ENCODE assay signal across 21 cellular contexts in genomic region chr22:40001104-40001503, GRCh38. TPM values are rescaled to one million over a fixed set of nuclear protein-coding genes. Genes with fewer than 3 reads are reported as not detected.
DNase-seq lines count a peak whose midpoint lies in the region; ATAC-seq, FAIRE-seq and TF ChIP-seq lines count a peak whose summit lies in the region.
"Had no signal": no experiment of that assay in that cellular context is flagged by ENCODE, and none has a peak within 500 bp of the region (broad histone marks: within the 10 kb centered on the region; RNA-seq: fewer than 3 reads in every experiment).

No MANE protein-coding gene starts in this region.

- no peak for TF ChIP-seq CTCF in H9 (conservative IDR thresholded peaks at IDR 0.05)
- TF ChIP-seq CTCF in K562 (IDR thresholded peaks at IDR 0.05 in 2 of 3, conservative IDR thresholded peaks at IDR 0.05 in 1 of 3; ENCODE audit: insufficient read depth in 2 of 3, low read depth in 1 of 3, low read length in 3 of 3): no peak
- TF ChIP-seq CTCF in keratinocyte (optimal IDR thresholded peaks at IDR 0.05 in 1 of 3, IDR thresholded peaks at IDR 0.05 in 1 of 3, conservative IDR thresholded peaks at IDR 0.05 in 1 of 3; ENCODE audit: extremely low read depth in 1 of 3, insufficient read depth in 2 of 3, low read length in 3 of 3): no peak
- no peak for TF ChIP-seq CTCF in thyroid gland (IDR thresholded peaks at IDR 0.05)
- no peak for TF ChIP-seq CTCF in GM10266 (IDR thresholded peaks at IDR 0.05; ENCODE audit: control insufficient read depth, insufficient read depth, low read depth, missing control alignments)

- no peak overlapping the region for H3K56ac ChIP-seq in H9 (ENCODE audit: insufficient read length, low read depth, low read length)

- H3K18ac ChIP-seq in H9 (ENCODE audit: insufficient read length, low read depth, low read length): no peak overlapping the region

- H3K4ac ChIP-seq in H9 (ENCODE audit: low read depth, low read length): no peak overlapping the region

- no peak overlapping the region for H3T11ph ChIP-seq in H9 (ENCODE audit: low read length)

- no peak overlapping the region for H2BK12ac ChIP-seq in H9 (ENCODE audit: insufficient read length, low read depth, low read length)

- no peak overlapping the region for H3K4me3 Mint-ChIP-seq in H9

- H3K23me2 ChIP-seq in H9 (ENCODE audit: insufficient read length, low read depth, low read length, poor library complexity, severe bottlenecking): peaks cover 3% of the 10 kb centered on the region

- H3K27me3 Mint-ChIP-seq in H9 (ENCODE audit: low read depth): peaks cover 1% of the 10 kb centered on the region

- POLR2A ChIA-PET in K562 (lab: Yijun Ruan, JAX): interaction anchor here (0.6 to 1.9 kb wide), 4 partner anchors 25 to 387 kb away, joined by 3 to 10 read pairs (median 4); no protein-coding TSS in a partner anchor

- CTCF ChIA-PET in K562 (lab: Yijun Ruan, JAX; ENCODE audit: low intra/inter-chr PET ratio): no interaction called here

- no peak overlapping the region for H4K5ac ChIP-seq in H9 (ENCODE audit: insufficient read length, low read depth, low read length)

- ATAC-seq in K562: 0 out of 3 replicates have a peak, but pooled peaks have one; percentile 20
- ATAC-seq in HG02938 (IDR thresholded peaks at IDR 0.05; ENCODE audit: unreplicated experiment): no peak
- ATAC-seq: A549, GM12878, Right ventricle myocardium inferior had no signal

- H3K4me1 ChIP-seq in H9 (ENCODE audit: insufficient read depth, low read length) (peaks cover 17% of the 10 kb centered on the region), K562 (replicated peaks in 1 of 2; ENCODE audit: control insufficient read depth in 2 of 2, insufficient read depth in 2 of 2, low read length in 2 of 2) (peaks cover 42 to 52% of the 10 kb centered on the region in 2 experiments), keratinocyte (ENCODE audit: control insufficient read depth, extremely low read depth, insufficient read depth, low read length) (peaks cover 96% of the 10 kb centered on the region), thyroid gland (peaks cover 45 to 83% of the 10 kb centered on the region in 2 donors)

- H3K79me1 ChIP-seq in H9 (ENCODE audit: insufficient read depth, low read depth, low read length, poor library complexity, severe bottlenecking): peaks cover 6% of the 10 kb centered on the region

- BruUV-seq in K562 (replicated peaks; lab: Mats Ljungman, UMichigan): no TSS peak

- no peak overlapping the region for H4K8ac ChIP-seq in H9 (replicated peaks; ENCODE audit: insufficient read length, low read depth, low read length)

- no peak overlapping the region for H2BK120ac ChIP-seq in H9 (ENCODE audit: low read depth, low read length, poor library complexity, severe bottlenecking)

- no peak overlapping the region for H4K91ac ChIP-seq in H9 (ENCODE audit: insufficient read length, low read depth, low read length)

- no peak overlapping the region for H2BK20ac ChIP-seq in H9 (ENCODE audit: low read depth, low read length, poor library complexity, severe bottlenecking)

- no peak for TF ChIP-seq EP300 in K562 (IDR thresholded peaks at IDR 0.05; ENCODE audit: low read length)

- TF ChIP-seq POLR2A in K562 (conservative IDR thresholded peaks at IDR 0.05) (no peak), thyroid gland (IDR thresholded peaks at IDR 0.05) (no peak)

- no peak overlapping the region for H2AFZ ChIP-seq in H9 (ENCODE audit: low read length)
- H2AFZ ChIP-seq in K562 (ENCODE audit: low read depth, low read length): no peak overlapping the region
- H2AFZ ChIP-seq in keratinocyte (ENCODE audit: control insufficient read depth, low read length): no peak overlapping the region
- H2AFZ ChIP-seq: GM23248 had no signal

- dilution Hi-C loops in keratinocyte (cut with MboI; ENCODE audit: extremely low pct_ligation_motif_present, low sequenced_read_pairs): no loop called here

- no peak overlapping the region for H2AK5ac ChIP-seq in H9 (ENCODE audit: insufficient read length, low read length)

- no peaks in the 10 kb centered on the region for H3K27me3 ChIP-seq in H9 (ENCODE audit: insufficient read depth, low read length)
- no peaks in the 10 kb centered on the region for H3K27me3 ChIP-seq in K562 (ENCODE audit: control insufficient read depth in 2 of 2, insufficient read depth in 2 of 2, low read length in 2 of 2)
- no peaks in the 10 kb centered on the region for H3K27me3 ChIP-seq in keratinocyte (ENCODE audit: control insufficient read depth, extremely low read depth, insufficient read depth, low read length)
- no peaks in the 10 kb centered on the region for H3K27me3 ChIP-seq in thyroid gland

- DNase-seq in H9 (no peak), K562 (ENCODE audit: extremely low read depth in 1 of 4, low spot score in 3 of 4) (peak in 1 of 4 experiments; percentile 35), keratinocyte (ENCODE audit: low read depth, low spot score) (no peak), thyroid gland (no peak), GM10266 (ENCODE audit: extremely low spot score) (no peak), NCI-H510A treated with DMSO at 0.1 percent for 48 hours (lab: John Stamatoyannopoulos, UW) (no peak)
- DNase-seq: C1 segment of cervical spinal cord, DND-41, GM23248, NCI-H1048, NCI-H146, NCI-H2081, NCI-H524 had no signal

- H3K23ac ChIP-seq in H9 (ENCODE audit: insufficient read length, low read depth, low read length): no peak overlapping the region

- H3K79me2 ChIP-seq in H9 (ENCODE audit: insufficient read depth, low read length) (peaks cover 9% of the 10 kb centered on the region; the same call in 1 of the 2 replicates), K562 (ENCODE audit: control insufficient read depth, insufficient read depth, low read length) (no peaks in the 10 kb centered on the region), keratinocyte (ENCODE audit: control insufficient read depth, insufficient read depth, low read length) (peaks cover 81% of the 10 kb centered on the region)

- intact Hi-C loops in K562 (cut with micrococcal nuclease) (no loop called here), thyroid gland (cut with DNase I) (no loop called here)

- H3K9me3 ChIP-seq in H9 (ENCODE audit: control insufficient read depth, low read depth, low read length): no peaks in the 10 kb centered on the region
- H3K9me3 ChIP-seq in K562 (replicated peaks; ENCODE audit: control insufficient read depth, insufficient read depth, low read depth, low read length): no peaks in the 10 kb centered on the region
- no peaks in the 10 kb centered on the region for H3K9me3 ChIP-seq in keratinocyte (ENCODE audit: control insufficient read depth, low read depth, low read length)
- no peaks in the 10 kb centered on the region for H3K9me3 ChIP-seq in thyroid gland
- H3K9me3 ChIP-seq: A549 had no signal

- peak overlapping the region; percentile 49 to 80 (median 69); a peak in 3 of 7 replicates for H3K27ac Mint-ChIP-seq in H9

- peaks cover 79% of the 10 kb centered on the region in 2 experiments for H3K4me1 Mint-ChIP-seq in H9

- H3K9me3 Mint-ChIP-seq in H9: no peaks in the 10 kb centered on the region

- H3K27ac ChIP-seq in H9 (ENCODE audit: insufficient read length, low read depth, low read length): no peak overlapping the region
- no peak overlapping the region for H3K27ac ChIP-seq in K562 (ENCODE audit: extremely low read depth, low read depth, low read length)
- H3K27ac ChIP-seq in keratinocyte (ENCODE audit: control insufficient read depth, insufficient read depth, low read length): peak overlapping the region; percentile 64
- peak overlapping the region; percentile 18 to 42 (median 27) for H3K27ac ChIP-seq in thyroid gland
- H3K27ac ChIP-seq: A549, GM23248, KMS-11 had no signal

- WGBS in H9 (ENCODE audit: extremely low coverage, insufficient read length, low lambda C conversion rate): no CpG with 5 or more reads among the region's 4 CpGs
- WGBS in K562 (ENCODE audit: insufficient coverage, low coverage, missing lambda C conversion rate): 16% methylated on average over 3 of the region's 4 CpGs
- 90 to 96% methylated on average over 4 of the region's 4 CpGs for WGBS in thyroid gland, 2 donors

- FAIRE-seq in K562 (lab: Jason Lieb, UNC): no peak
- FAIRE-seq in keratinocyte (lab: Jason Lieb, UNC): no peak
- FAIRE-seq: A549, G401.6, GM12878, HepG2 had no signal

- no peak for TF ChIP-seq RAD21 in K562 (CRISPR knock-in tag; conservative IDR thresholded peaks at IDR 0.05 in 1 of 2, IDR thresholded peaks at IDR 0.05 in 1 of 2)

- no peak overlapping the region for H3K9ac ChIP-seq in H9 (ENCODE audit: extremely low read depth, insufficient read length, low read length)
- H3K9ac ChIP-seq in K562 (ENCODE audit: insufficient read depth in 1 of 2, low read depth in 2 of 2, low read length in 2 of 2): peak overlapping the region in 1 of 2 experiments; percentile 67; a peak in 1 of 4 replicates
- peak overlapping the region; percentile 51 for H3K9ac ChIP-seq in keratinocyte (ENCODE audit: control insufficient read depth, extremely low read depth, insufficient read depth, low read length)
- H3K9ac ChIP-seq: GM23248, KMS-11 had no signal

- peaks cover 10 to 15% (median 11%) of the 10 kb centered on the region in 3 experiments; a peak in 6 of 7 replicates for H3K36me3 Mint-ChIP-seq in H9 (ENCODE audit: insufficient read depth in 1 of 3, low read depth in 3 of 3)

- in situ Hi-C loops in K562 (cut with MboI): no loop called here

- no peaks in the 10 kb centered on the region for H3K9me1 ChIP-seq in K562 (ENCODE audit: control insufficient read depth, insufficient read depth, low read length)
- peaks cover 23% of the 10 kb centered on the region for H3K9me1 ChIP-seq in keratinocyte (ENCODE audit: control insufficient read depth, extremely low read depth, insufficient read depth, low read length)

- no peak overlapping the region for H2BK15ac ChIP-seq in H9 (ENCODE audit: low read depth, low read length)

- no peak overlapping the region for H2BK5ac ChIP-seq in H9 (ENCODE audit: insufficient read length, low read length)

- H3K36me3 ChIP-seq in K562 (ENCODE audit: control insufficient read depth, insufficient read depth, low read length) (no peaks in the 10 kb centered on the region), keratinocyte (ENCODE audit: control insufficient read depth in 2 of 2, extremely low read depth in 1 of 2, insufficient read depth in 2 of 2, low read length in 2 of 2) (peaks cover 5 to 30% of the 10 kb centered on the region in 2 experiments), thyroid gland (no peaks in the 10 kb centered on the region)

- H3K4me2 ChIP-seq in H9 (ENCODE audit: insufficient read depth, insufficient read length, low read length) (no peak overlapping the region), K562 (ENCODE audit: insufficient read depth, low read length) (no peak overlapping the region), keratinocyte (ENCODE audit: control insufficient read depth, extremely low read depth, insufficient read depth, low read depth, low read length) (peak overlapping the region; percentile 98)
- H3K4me2 ChIP-seq: A549, KMS-11 had no signal

- no peaks in the 10 kb centered on the region for H4K20me1 ChIP-seq in H9 (ENCODE audit: control insufficient read depth, insufficient read depth, insufficient read length)
- no peaks in the 10 kb centered on the region; the same call in 1 of the 2 replicates for H4K20me1 ChIP-seq in K562 (replicated peaks; ENCODE audit: control insufficient read depth, insufficient read depth, low read length)
- peaks cover 18% of the 10 kb centered on the region for H4K20me1 ChIP-seq in keratinocyte (ENCODE audit: control insufficient read depth, extremely low read depth, insufficient read depth, low read length)

- H3K4me3 ChIP-seq in K562 (no peak overlapping the region), keratinocyte (ENCODE audit: control insufficient read depth in 2 of 3, extremely low read depth in 1 of 3, insufficient read depth in 2 of 3, low read depth in 1 of 3, low read length in 3 of 3) (peak overlapping the region in 1 of 3 experiments; percentile 32), thyroid gland (replicated peaks in 1 of 3) (no peak overlapping the region)
- H3K4me3 ChIP-seq: A549, GM12878, GM23248 had no signal

- no peak overlapping the region for H3K14ac ChIP-seq in H9 (ENCODE audit: insufficient read depth, low read length)

RNA-seq across cellular contexts. Expression of gene FAM83F, which starts 6.3 kb away (rescaled TPM):
- total RNA-seq in H9 (2021) (17.4 and 19.6 TPM in 2 replicates), K562 (2014; rRNA removed) (0.04 and 0.05 TPM in 2 replicates), K562 (2014; rRNA removed; fragmentation: Illumina TruSeq; extraction: Trizol) (0.03 and 0.04 TPM in 2 replicates), K562 (2015; rRNA removed; fragmentation: Illumina TruSeq; extraction: Trizol) (under 0.01 and 0.04 TPM in 2 replicates), K562 (2021) (0.07 and 0.13 TPM in 2 replicates), thyroid gland (10 to 100 TPM; 19.2 to 35.6 (median 26.1) TPM)
- total RNA-seq in K562 (2011; cell fraction: chromatin; rRNA removed; ENCODE audit: low replicate concordance): 0.04 and 0.25 TPM in 2 replicates
- total RNA-seq in K562 (2011; cell fraction: nucleolus; rRNA removed): under 0.01 and 0.17 TPM in 2 replicates
- 0.07 and 0.15 TPM in 2 replicates for total RNA-seq in K562 (2011; cell fraction: nucleoplasm; rRNA removed)
- polyA plus RNA-seq in K562 (2011; rRNA removed) (0.03 and 0.10 TPM in 2 replicates), K562 (2014; fragmentation: Illumina TruSeq; extraction: Trizol) (0.03 TPM in 1 of 2 replicates, not detected in the other), K562 (2014; fragmentation: Nextera tagmentation; extraction: Ambion mirVana) (under 1 TPM in 1 of 2 experiments, not detected in 1; 0.01 TPM), K562 (2014; rRNA removed) (0.04 and 0.05 TPM in 2 replicates), keratinocyte (15.3 to 45.1 TPM (median 22.8 TPM) in 3 replicates)
- polyA plus RNA-seq in K562 (2011; cell fraction: cytosol; rRNA removed): 0.01 and 0.03 TPM in 2 replicates
- polyA plus RNA-seq in K562 (2011; cell fraction: nucleus; rRNA removed): 0.03 and 0.18 TPM in 2 replicates
- polyA plus RNA-seq in K562 (2012): 0.01 and 0.07 TPM in 2 replicates
- 0.06 and 0.07 TPM in 2 replicates for polyA minus RNA-seq in K562 (2011; rRNA and poly(A)+ RNA removed)
- polyA minus RNA-seq in K562 (2011; cell fraction: cytosol; rRNA and poly(A)+ RNA removed): not detected in 2 replicates
- polyA minus RNA-seq in K562 (2011; cell fraction: nucleus; rRNA and poly(A)+ RNA removed): 0.11 and 0.67 TPM in 2 replicates
- 9.5 TPM for polyA plus RNA-seq in keratinocyte (2011; ENCODE audit: low read depth)
- polyA plus RNA-seq in keratinocyte (2011; cell fraction: cytosol; rRNA removed): 19.8 and 29.4 TPM in 2 replicates
- 35.3 and 43.3 TPM in 2 replicates for polyA plus RNA-seq in keratinocyte (2011; cell fraction: nucleus; rRNA removed)
- polyA plus RNA-seq in keratinocyte (2012; ENCODE audit: low replicate concordance): 20.1 and 21.1 TPM in 2 replicates
- 53.5 to 74.3 TPM (median 58.2 TPM) in 3 replicates for polyA minus RNA-seq in keratinocyte
- polyA minus RNA-seq in keratinocyte (2011; cell fraction: cytosol; rRNA and poly(A)+ RNA removed): 35.7 TPM
- polyA minus RNA-seq in keratinocyte (2011; cell fraction: nucleus; rRNA and poly(A)+ RNA removed): 33.4 and 46.8 TPM in 2 replicates
- total RNA-seq: GM23248, HepG2, M059J had no signal
- polyA plus RNA-seq: A549, GM23248, HepG2 had no signal

RNA-seq across cellular contexts. Expression of gene TMA7B, which starts 40.9 kb away (rescaled TPM):
- total RNA-seq in H9 (2021) (not detected in 2 replicates), K562 (2014; rRNA removed) (12.0 and 14.2 TPM in 2 replicates), K562 (2014; rRNA removed; fragmentation: Illumina TruSeq; extraction: Trizol) (13.9 and 17.0 TPM in 2 replicates), K562 (2015; rRNA removed; fragmentation: Illumina TruSeq; extraction: Trizol) (5.3 and 5.6 TPM in 2 replicates), K562 (2021) (11.2 and 12.8 TPM in 2 replicates), thyroid gland (under 1 TPM in 1 of 4 donors, not detected in 3; 0.59 TPM)
- 16.1 and 33.1 TPM in 2 replicates for total RNA-seq in K562 (2011; cell fraction: chromatin; rRNA removed; ENCODE audit: low replicate concordance)
- total RNA-seq in K562 (2011; cell fraction: nucleolus; rRNA removed): 8.2 and 8.4 TPM in 2 replicates
- 15.8 and 17.9 TPM in 2 replicates for total RNA-seq in K562 (2011; cell fraction: nucleoplasm; rRNA removed)
- polyA plus RNA-seq in K562 (2011; rRNA removed) (3.2 and 10.9 TPM in 2 replicates), K562 (2014; fragmentation: Illumina TruSeq; extraction: Trizol) (9.4 and 11.8 TPM in 2 replicates), K562 (2014; fragmentation: Nextera tagmentation; extraction: Ambion mirVana) (1 to 10 TPM; 5.7 to 8.7 TPM), K562 (2014; rRNA removed) (13.2 and 14.5 TPM in 2 replicates), keratinocyte (not detected in 3 replicates)
- polyA plus RNA-seq in K562 (2011; cell fraction: cytosol; rRNA removed): 1.0 and 1.5 TPM in 2 replicates
- 1.7 and 4.9 TPM in 2 replicates for polyA plus RNA-seq in K562 (2011; cell fraction: nucleus; rRNA removed)
- polyA plus RNA-seq in K562 (2012): 4.9 and 8.2 TPM in 2 replicates
- 4.7 and 10.9 TPM in 2 replicates for polyA minus RNA-seq in K562 (2011; rRNA and poly(A)+ RNA removed)
- polyA minus RNA-seq in K562 (2011; cell fraction: cytosol; rRNA and poly(A)+ RNA removed): 1.0 and 3.1 TPM in 2 replicates
- 2.2 and 2.6 TPM in 2 replicates for polyA minus RNA-seq in K562 (2011; cell fraction: nucleus; rRNA and poly(A)+ RNA removed)
- polyA plus RNA-seq in keratinocyte (2011; ENCODE audit: low read depth): not detected
- not detected in 2 replicates for polyA plus RNA-seq in keratinocyte (2011; cell fraction: cytosol; rRNA removed)
- not detected in 2 replicates for polyA plus RNA-seq in keratinocyte (2011; cell fraction: nucleus; rRNA removed)
- polyA plus RNA-seq in keratinocyte (2012; ENCODE audit: low replicate concordance): not detected in 2 replicates
- polyA minus RNA-seq in keratinocyte: not detected in 3 replicates
- not detected for polyA minus RNA-seq in keratinocyte (2011; cell fraction: cytosol; rRNA and poly(A)+ RNA removed)
- not detected in 2 replicates for polyA minus RNA-seq in keratinocyte (2011; cell fraction: nucleus; rRNA and poly(A)+ RNA removed)
- total RNA-seq: GM23248, HepG2, M059J, Right ventricle myocardium inferior had no signal
- polyA plus RNA-seq: A549, GM23248, HepG2 had no signal

Comparison
In these comparisons a context has a peak if more than half of its experiments do, and no peak if none do; other contexts are left out.
1. H3K27ac ChIP-seq: peak in keratinocyte (single experiment) and thyroid gland (3 of 3); none in H9 (single experiment) and K562 (single experiment).
2. RNA of gene FAM83F, which starts 6.3 kb away (total RNA-seq): 19.2 to 35.6 TPM in thyroid gland and 17.4 to 19.6 TPM in H9; under 0.01 to 0.25 TPM in K562; every median in the first group is over 10 times any median in the second.